Comparison of ENCODE assay signal across 7 cellular contexts in genomic region chr7:5494683-5495561, GRCh38. TPM values are rescaled to one million over a fixed set of nuclear protein-coding genes. Genes with fewer than 3 reads are reported as not detected.
DNase-seq lines count a peak whose midpoint lies in the region; ATAC-seq and TF ChIP-seq lines count a peak whose summit lies in the region.

No MANE protein-coding gene starts in this region.

- no peaks in the 10 kb centered on the region for H3K27me3 ChIP-seq in left lung

- in situ Hi-C loops in GM13977 (cut with MboI; ENCODE audit: low pct_unique_long_range_greater_than_20kb, low sequenced_read_pairs, unreplicated experiment) = loop anchor here (10.0 kb wide), 1 partner anchor 170 kb away; no protein-coding TSS in a partner anchor

- H3K9me3 ChIP-seq in left lung = no peaks in the 10 kb centered on the region

- intact Hi-C loops in left lung (cut with DNase I) = loop anchor here in 1 of 2 donors (10.0 kb wide), 1 partner anchor 180 kb away; no protein-coding TSS in a partner anchor

- TF ChIP-seq CTCF in GM13977 (IDR thresholded peaks at IDR 0.05; ENCODE audit: extremely low read depth, insufficient read depth, missing control alignments) (peak; percentile 97), choroid plexus epithelial cell (conservative IDR thresholded peaks at IDR 0.05; ENCODE audit: low read depth, low read length) (peak; percentile 93), left lung (IDR thresholded peaks at IDR 0.05) (peak; percentile 92 to 96)

- H3K36me3 ChIP-seq in left lung = peaks cover 0 to 36% of the 10 kb centered on the region in 2 donors

- no peak overlapping the region for H3K4me3 ChIP-seq in choroid plexus epithelial cell (ENCODE audit: low read depth, low read length)
- H3K4me3 ChIP-seq in left lung = peak overlapping the region in 1 of 2 donors; percentile 14

- H3K27ac ChIP-seq in left lung = no peak overlapping the region

- peak; percentile 90 for DNase-seq in GM13977 (ENCODE audit: low spot score)
- peak; percentile 65 to 86 for DNase-seq in NCI-H446 (lab: John Stamatoyannopoulos, UW)
- DNase-seq in activated CD4-positive, alpha-beta T cell treated with anti-CD3 and anti-CD28 coated beads for 48 hours = peak; percentile 87
- DNase-seq in choroid plexus epithelial cell (ENCODE audit: low read depth) = peak; percentile 84
- peak; percentile 78 to 93 for DNase-seq in left lung
- DNase-seq in stimulated activated CD4-positive, alpha-beta T cell treated with anti-CD3 and anti-CD28 coated beads, Interleukin-4, amount 100 ng/mL, for 24 hours = peak; percentile 80

- peaks cover 4 to 39% of the 10 kb centered on the region in 2 donors for H3K4me1 ChIP-seq in left lung

- ATAC-seq in HG03095 (IDR thresholded peaks at IDR 0.05; ENCODE audit: unreplicated experiment) (peak; percentile 77), left lung (peak; percentile 88)

RNA-seq across cellular contexts. Expression of gene FBXL18, which starts 18.7 kb away (rescaled TPM):
- total RNA-seq in left lung = 10 to 100 TPM; 11.8 to 12.1 TPM

RNA-seq across cellular contexts. Expression of gene ACTB, which starts 35.5 kb away (rescaled TPM):
- 1,000 to 10,000 TPM; 5,052 to 7,325 TPM for total RNA-seq in left lung
